19 cellular contexts compared by ENCODE assay signal in the genomic region with DNA sequence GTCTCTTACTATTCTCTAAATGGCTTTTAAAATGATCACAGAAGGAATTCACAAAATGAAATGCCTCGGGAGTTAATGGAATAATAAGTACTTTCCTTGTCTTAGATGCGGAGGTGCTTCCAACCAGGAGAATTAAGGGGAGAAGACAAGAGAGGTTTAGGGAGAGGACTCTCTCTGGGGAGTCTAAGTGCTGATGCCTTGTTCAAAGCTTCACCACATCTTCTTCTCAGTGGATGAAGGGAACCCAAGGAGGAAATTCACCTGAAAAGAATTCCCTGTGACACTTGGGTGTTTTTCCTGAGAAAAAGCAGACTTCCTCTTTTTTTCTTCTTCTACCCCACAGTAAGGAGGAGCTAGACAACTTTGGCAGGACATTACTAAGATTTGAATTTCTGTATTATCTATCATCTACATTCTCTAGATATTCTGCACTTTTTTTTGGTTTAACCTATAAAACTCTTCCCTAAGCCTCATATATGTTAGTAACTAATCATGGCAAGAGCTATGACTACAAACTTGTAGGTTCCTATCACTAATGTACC.
A peak's percentile ranks its signal among the peaks of the same experiment; 100 is the strongest.
DNase-seq lines count a peak whose midpoint lies in the region; ATAC-seq and TF ChIP-seq lines count a peak whose summit lies in the region.
"Had no signal": no experiment of that assay in that cellular context is flagged by ENCODE, and none has a peak within 500 bp of the region (broad histone marks: within the 10 kb centered on the region; RNA-seq: fewer than 3 reads in every experiment).

No MANE protein-coding gene starts in this region.

- no peak for DNase-seq in Caco-2
- DNase-seq in endothelial cell (ENCODE audit: low spot score), result no peak
- DNase-seq in mesothelial cell of epicardium (ENCODE audit: low spot score in 2 of 2, unreplicated experiment in 2 of 2), result no peak
- no peak for DNase-seq in stimulated activated naive B cell treated with anti-CD40 and anti-IgM and Interleukin-4, amounts not matched to agents 10 μg/mL and 1 μg/mL and 100 μg/mL, for 72 hours
- no peak for DNase-seq in NAMALWA (ENCODE audit: low spot score)
- DNase-seq in NCI-H1417 (lab: John Stamatoyannopoulos, UW), result no peak
- DNase-seq in amniotic stem cell (lab: John Stamatoyannopoulos, UW), result no peak
- DNase-seq: 8988T; CD8-positive, alpha-beta T cell; DMS 273 treated with DMSO at 0.1 percent for 48 hours; DMS53; DND-41; IMR-90 had no signal

- H3K4me1 Mint-ChIP-seq in Caco-2 (ENCODE audit: low read depth, unreplicated experiment) (peaks cover 9% of the 10 kb centered on the region), endothelial cell (ENCODE audit: unreplicated experiment) (peaks cover 20% of the 10 kb centered on the region), mesothelial cell of epicardium (peaks cover 50% of the 10 kb centered on the region)
- peaks cover 7 to 11% of the 10 kb centered on the region in 2 donors for H3K4me1 Mint-ChIP-seq in stimulated activated naive B cell treated with anti-CD40 and anti-IgM and Interleukin-4, amounts not matched to agents 10 μg/mL and 1 μg/mL and 100 μg/mL, for 72 hours
- H3K4me1 Mint-ChIP-seq: B cell had no signal

- H3K27me3 ChIP-seq in Caco-2 (replicated peaks; ENCODE audit: control insufficient read depth, insufficient read depth, low read length), result no peaks in the 10 kb centered on the region
- H3K27me3 ChIP-seq: BLaER1 treated with 17β-estradiol and CSF1 and Interleukin-3, amounts not matched to agents 10 nM and 100 nM had no signal

- intact Hi-C loops in Caco-2 (cut with micrococcal nuclease; ENCODE audit: unreplicated experiment), result no loop called here

- H3K27me3 Mint-ChIP-seq in Caco-2 (ENCODE audit: insufficient read depth, unreplicated experiment) (no peaks in the 10 kb centered on the region), endothelial cell (ENCODE audit: unreplicated experiment) (peaks cover 2% of the 10 kb centered on the region), mesothelial cell of epicardium (ENCODE audit: low read depth) (no peaks in the 10 kb centered on the region)
- no peaks in the 10 kb centered on the region for H3K27me3 Mint-ChIP-seq in stimulated activated naive B cell treated with anti-CD40 and anti-IgM and Interleukin-4, amounts not matched to agents 10 μg/mL and 1 μg/mL and 100 μg/mL, for 72 hours
- H3K27me3 Mint-ChIP-seq: B cell had no signal

- ATAC-seq in stimulated activated naive B cell treated with anti-CD40 and anti-IgM and Interleukin-4, amounts not matched to agents 10 μg/mL and 1 μg/mL and 100 μg/mL, for 72 hours (replicated peaks), result no peak
- no peak for ATAC-seq in GM19463 (IDR thresholded peaks at IDR 0.05; ENCODE audit: unreplicated experiment)
- ATAC-seq: CD8-positive, alpha-beta T cell; GM12878 had no signal

- H3K9me3 Mint-ChIP-seq in Caco-2 (ENCODE audit: unreplicated experiment) (no peaks in the 10 kb centered on the region), endothelial cell (ENCODE audit: unreplicated experiment) (no peaks in the 10 kb centered on the region), mesothelial cell of epicardium (no peaks in the 10 kb centered on the region)
- no peaks in the 10 kb centered on the region for H3K9me3 Mint-ChIP-seq in stimulated activated naive B cell treated with anti-CD40 and anti-IgM and Interleukin-4, amounts not matched to agents 10 μg/mL and 1 μg/mL and 100 μg/mL, for 72 hours
- H3K9me3 Mint-ChIP-seq: CD8-positive, alpha-beta T cell had no signal

- H3K36me3 ChIP-seq in Caco-2 (ENCODE audit: control insufficient read depth, insufficient read depth, low read length), result peaks cover 3% of the 10 kb centered on the region
- H3K36me3 ChIP-seq: BLaER1 treated with 17β-estradiol and CSF1 and Interleukin-3, amounts not matched to agents 10 nM and 100 nM had no signal

- no peak overlapping the region for H3K4me3 ChIP-seq in Caco-2 (ENCODE audit: low read depth, low read length)
- H3K4me3 ChIP-seq: BLaER1 treated with 17β-estradiol and CSF1 and Interleukin-3, amounts not matched to agents 10 nM and 100 nM; GM12878; GM23248; HAP-1 had no signal

- BruUV-seq in Caco-2 (replicated peaks; lab: Mats Ljungman, UMichigan), result no TSS peak

- CTCF ChIA-PET in Caco-2 (lab: Charles Lee), result no interaction called here

- H3K27ac Mint-ChIP-seq in Caco-2 (ENCODE audit: unreplicated experiment) (no peak overlapping the region), endothelial cell (ENCODE audit: unreplicated experiment) (peak overlapping the region; percentile 77), mesothelial cell of epicardium (peak overlapping the region; percentile 45)
- H3K27ac Mint-ChIP-seq in stimulated activated naive B cell treated with anti-CD40 and anti-IgM and Interleukin-4, amounts not matched to agents 10 μg/mL and 1 μg/mL and 100 μg/mL, for 72 hours, result peak overlapping the region; percentile 66
- H3K27ac Mint-ChIP-seq: B cell; CD8-positive, alpha-beta T cell had no signal

- TF ChIP-seq CTCF in Caco-2 (IDR thresholded peaks at IDR 0.05; ENCODE audit: insufficient read depth in 1 of 2, low read depth in 1 of 2, low read length in 1 of 2, severe bottlenecking in 1 of 2, unreplicated experiment in 1 of 2), result no peak
- TF ChIP-seq CTCF in endothelial cell (IDR thresholded peaks at IDR 0.05; ENCODE audit: unreplicated experiment), result no peak
- TF ChIP-seq CTCF in mesothelial cell of epicardium (IDR thresholded peaks at IDR 0.05; ENCODE audit: unreplicated experiment), result no peak

- peaks cover 31% of the 10 kb centered on the region for H3K4me1 ChIP-seq in Caco-2
- H3K4me1 ChIP-seq: BLaER1 treated with 17β-estradiol and CSF1 and Interleukin-3, amounts not matched to agents 10 nM and 100 nM; HAP-1 had no signal

- POLR2A ChIA-PET in Caco-2 (lab: Charles Lee), result no interaction called here

- no peaks in the 10 kb centered on the region for H3K9me3 ChIP-seq in Caco-2
- H3K9me3 ChIP-seq: BLaER1 treated with 17β-estradiol and CSF1 and Interleukin-3, amounts not matched to agents 10 nM and 100 nM; HAP-1 had no signal

- H3K4me3 Mint-ChIP-seq in Caco-2 (ENCODE audit: unreplicated experiment) (peak overlapping the region; percentile 15), endothelial cell (ENCODE audit: unreplicated experiment) (no peak overlapping the region), mesothelial cell of epicardium (no peak overlapping the region)
- no peak overlapping the region for H3K4me3 Mint-ChIP-seq in stimulated activated naive B cell treated with anti-CD40 and anti-IgM and Interleukin-4, amounts not matched to agents 10 μg/mL and 1 μg/mL and 100 μg/mL, for 72 hours
- H3K4me3 Mint-ChIP-seq: B cell; CD8-positive, alpha-beta T cell had no signal

- H3K36me3 Mint-ChIP-seq in Caco-2 (ENCODE audit: insufficient read depth, unreplicated experiment), result peaks cover 37% of the 10 kb centered on the region
- H3K36me3 Mint-ChIP-seq in endothelial cell (ENCODE audit: low read depth, unreplicated experiment), result peaks cover 23% of the 10 kb centered on the region
- peaks cover 28% of the 10 kb centered on the region for H3K36me3 Mint-ChIP-seq in mesothelial cell of epicardium
- peaks cover 21 to 46% of the 10 kb centered on the region in 2 donors for H3K36me3 Mint-ChIP-seq in stimulated activated naive B cell treated with anti-CD40 and anti-IgM and Interleukin-4, amounts not matched to agents 10 μg/mL and 1 μg/mL and 100 μg/mL, for 72 hours
- H3K36me3 Mint-ChIP-seq: CD8-positive, alpha-beta T cell had no signal
